9 cellular contexts compared by ENCODE assay signal in the genomic region with DNA sequence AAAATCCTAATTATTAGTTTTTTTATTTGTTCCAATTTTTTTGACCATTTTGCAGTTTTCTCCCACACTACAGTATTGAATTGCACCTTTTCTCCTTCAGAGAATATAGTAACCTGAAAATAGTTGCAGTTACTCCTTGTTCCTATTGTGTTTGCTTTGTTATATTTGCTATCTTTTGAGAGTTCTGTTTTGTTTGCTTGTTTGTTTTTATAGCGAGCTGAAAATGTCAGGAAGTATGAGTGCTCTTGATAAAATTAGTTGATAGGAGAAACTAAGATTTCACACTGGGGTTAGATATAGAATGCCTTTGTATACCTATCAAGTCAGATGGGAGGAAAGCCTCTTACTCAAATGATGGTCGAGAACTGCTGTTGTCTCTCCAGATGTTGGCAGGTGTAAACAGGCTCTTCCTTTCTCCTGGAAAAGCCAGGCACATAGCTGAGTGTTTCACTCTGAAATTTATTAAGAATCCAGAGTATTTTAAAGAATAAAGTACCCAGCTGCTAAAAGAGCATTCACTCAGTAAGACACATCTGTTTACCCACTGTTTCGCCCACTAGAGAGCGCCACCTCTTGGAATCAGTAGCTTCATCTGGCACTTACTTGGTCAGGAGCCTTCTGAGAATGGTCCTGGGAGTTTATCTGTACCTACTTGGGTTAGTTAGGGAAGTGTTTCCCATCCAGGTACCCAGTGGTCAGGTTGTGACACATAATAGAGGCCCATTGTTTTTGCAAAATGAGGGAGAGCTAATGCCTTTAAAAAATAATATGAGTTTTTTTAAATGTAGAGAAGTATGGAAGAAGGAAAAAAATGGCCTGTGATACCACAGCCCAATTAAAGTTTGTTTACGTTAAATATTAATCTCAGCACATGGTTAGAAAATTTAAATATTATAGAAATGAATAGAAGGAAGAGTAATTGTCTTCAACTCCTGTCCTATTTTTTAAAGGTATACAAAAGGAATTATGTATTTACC. TPM values are rescaled to one million over a fixed set of nuclear protein-coding genes. Genes with fewer than 3 reads are reported as not detected.
DNase-seq lines count a peak whose midpoint lies in the region; ATAC-seq, FAIRE-seq and TF ChIP-seq lines count a peak whose summit lies in the region.
"Had no signal": no experiment of that assay in that cellular context is flagged by ENCODE, and none has a peak within 500 bp of the region (broad histone marks: within the 10 kb centered on the region; RNA-seq: fewer than 3 reads in every experiment).

No MANE protein-coding gene starts in this region.

- 46% methylated on average over 5 of the region's 5 CpGs for WGBS in K562 (ENCODE audit: insufficient coverage, low coverage, missing lambda C conversion rate)

- H2AFZ ChIP-seq in K562 (ENCODE audit: low read depth, low read length) = no peak overlapping the region

- FAIRE-seq in K562 (lab: Jason Lieb, UNC) = peak; percentile 71

- H3K9me1 ChIP-seq in K562 (ENCODE audit: control insufficient read depth, insufficient read depth, low read length) = no peaks in the 10 kb centered on the region

- no peak overlapping the region for H3K27ac ChIP-seq in K562 (ENCODE audit: extremely low read depth, low read depth, low read length)
- H3K27ac ChIP-seq: tibial nerve had no signal

- TF ChIP-seq RAD21 in K562 (CRISPR knock-in tag; conservative IDR thresholded peaks at IDR 0.05 in 1 of 2, IDR thresholded peaks at IDR 0.05 in 1 of 2) = peak; percentile 46 to 57

- H3K4me1 ChIP-seq in K562 (replicated peaks in 1 of 2; ENCODE audit: control insufficient read depth in 2 of 2, insufficient read depth in 2 of 2, low read length in 2 of 2) (no peaks in the 10 kb centered on the region), mucosa of descending colon (ENCODE audit: low read depth) (no peaks in the 10 kb centered on the region)

- no peaks in the 10 kb centered on the region for H3K27me3 ChIP-seq in K562 (ENCODE audit: control insufficient read depth in 2 of 2, insufficient read depth in 2 of 2, low read length in 2 of 2)
- H3K27me3 ChIP-seq: tibial nerve had no signal

- no peaks in the 10 kb centered on the region for H3K79me2 ChIP-seq in K562 (ENCODE audit: control insufficient read depth, insufficient read depth, low read length)

- H3K4me3 ChIP-seq in HFF-Myc (replicated peaks; ENCODE audit: low read depth, low read length) (no peak overlapping the region), K562 (no peak overlapping the region), mucosa of descending colon (no peak overlapping the region)
- H3K4me3 ChIP-seq: tibial nerve had no signal

- CTCF ChIA-PET in GM10248 (lab: Yijun Ruan, JAX) = interaction anchor here (1.0 to 6.0 kb wide), 20 partner anchors 9 to 109 kb away, joined by 3 to 72 read pairs (median 6); a partner anchor contains a TSS
- CTCF ChIA-PET in K562 (lab: Yijun Ruan, JAX; ENCODE audit: low intra/inter-chr PET ratio) = interaction anchor here (0.5 kb wide), 1 partner anchor 545 kb away, joined by 3 read pairs; no protein-coding TSS in a partner anchor

- DNase-seq in AG08396 (ENCODE audit: low spot score) (peak; percentile 30), GM10248 (ENCODE audit: extremely low spot score) (no peak), HFF-Myc (ENCODE audit: extremely low read depth, low read depth) (no peak), NCI-H1105 treated with DMSO at 0.1 percent for 48 hours (lab: John Stamatoyannopoulos, UW) (peak; percentile 11), K562 (ENCODE audit: extremely low read depth in 1 of 4, low spot score in 3 of 4) (peak; percentile 25 to 62 (median 40)), mucosa of descending colon (peak in 2 of 3 donors; percentile 45 to 76), C1 segment of cervical spinal cord (lab: John Stamatoyannopoulos, UW) (no peak)

- BruUV-seq in K562 (replicated peaks; lab: Mats Ljungman, UMichigan) = no TSS peak

- no peaks in the 10 kb centered on the region for H4K20me1 ChIP-seq in K562 (replicated peaks; ENCODE audit: control insufficient read depth, insufficient read depth, low read length)

- in situ Hi-C loops in K562 (cut with MboI) = no loop called here

- H3K9me3 ChIP-seq in K562 (replicated peaks; ENCODE audit: control insufficient read depth, insufficient read depth, low read depth, low read length) = no peaks in the 10 kb centered on the region
- H3K9me3 ChIP-seq in mucosa of descending colon = no peaks in the 10 kb centered on the region
- H3K9me3 ChIP-seq: tibial nerve had no signal

- TF ChIP-seq CTCF in GM10248 (IDR thresholded peaks at IDR 0.05; ENCODE audit: control extremely low read depth, extremely low read depth, low read depth, missing control alignments) = peak; percentile 53
- peak; percentile 77 for TF ChIP-seq CTCF in HFF-Myc (IDR thresholded peaks at IDR 0.05; ENCODE audit: low read depth, low read length, missing control alignments)
- TF ChIP-seq CTCF in K562 (IDR thresholded peaks at IDR 0.05 in 2 of 3, conservative IDR thresholded peaks at IDR 0.05 in 1 of 3; ENCODE audit: insufficient read depth in 2 of 3, low read depth in 1 of 3, low read length in 3 of 3) = peak; percentile 56 to 69 (median 68)
- no peak for TF ChIP-seq CTCF in mucosa of descending colon (IDR thresholded peaks at IDR 0.05)

- H3K9ac ChIP-seq in K562 (ENCODE audit: insufficient read depth in 1 of 2, low read depth in 2 of 2, low read length in 2 of 2) = no peak overlapping the region

- intact Hi-C loops in K562 (cut with micrococcal nuclease) (no loop called here), mucosa of descending colon (cut with DNase I, micrococcal nuclease) (no loop called here)

- H3K4me2 ChIP-seq in K562 (ENCODE audit: insufficient read depth, low read length) = no peak overlapping the region

- ATAC-seq in K562 (peak; percentile 92), mucosa of descending colon (peak; percentile 74), GM21515 (IDR thresholded peaks at IDR 0.05; ENCODE audit: unreplicated experiment) (no peak)

- no peak for TF ChIP-seq POLR2A in K562 (conservative IDR thresholded peaks at IDR 0.05)

- H3K36me3 ChIP-seq in K562 (ENCODE audit: control insufficient read depth, insufficient read depth, low read length) = peaks cover 20% of the 10 kb centered on the region; the same call in 2 of the 3 replicates
- H3K36me3 ChIP-seq in mucosa of descending colon (ENCODE audit: low read depth) = no peaks in the 10 kb centered on the region

- POLR2A ChIA-PET in GM10248 (lab: Yijun Ruan, JAX) = no interaction called here
- POLR2A ChIA-PET in K562 (lab: Yijun Ruan, JAX) = interaction anchor here (0.6 to 1.3 kb wide), 6 partner anchors 11 to 276 kb away, joined by 3 read pairs; a partner anchor contains a TSS

- no peak for TF ChIP-seq EP300 in K562 (IDR thresholded peaks at IDR 0.05; ENCODE audit: low read length)

RNA-seq across cellular contexts. Expression of a gene that starts 11.2 kb away (rescaled TPM):
- total RNA-seq in K562 (2011; cell fraction: chromatin; rRNA removed; ENCODE audit: low replicate concordance) = 6.5 and 14.2 TPM in 2 replicates
- total RNA-seq in K562 (2011; cell fraction: nucleolus; rRNA removed) = 3.2 and 6.6 TPM in 2 replicates
- 4.0 and 7.6 TPM in 2 replicates for total RNA-seq in K562 (2011; cell fraction: nucleoplasm; rRNA removed)
- total RNA-seq in K562 (2014; rRNA removed) = 4.9 and 12.0 TPM in 2 replicates
- total RNA-seq in K562 (2014; rRNA removed; fragmentation: Illumina TruSeq; extraction: Trizol) = 16.3 and 22.2 TPM in 2 replicates
- total RNA-seq in K562 (2015; rRNA removed; fragmentation: Illumina TruSeq; extraction: Trizol) = 16.1 and 18.7 TPM in 2 replicates
- total RNA-seq in K562 (2021) = 28.5 and 31.8 TPM in 2 replicates
- 18.3 and 19.6 TPM in 2 replicates for polyA plus RNA-seq in K562 (2011; rRNA removed)
- 6.7 and 14.1 TPM in 2 replicates for polyA plus RNA-seq in K562 (2011; cell fraction: cytosol; rRNA removed)
- polyA plus RNA-seq in K562 (2011; cell fraction: nucleus; rRNA removed) = 7.0 and 8.7 TPM in 2 replicates
- polyA plus RNA-seq in K562 (2012) = 17.9 and 43.2 TPM in 2 replicates
- polyA plus RNA-seq in K562 (2014; fragmentation: Illumina TruSeq; extraction: Trizol) = 14.5 and 22.2 TPM in 2 replicates
- polyA plus RNA-seq in K562 (2014; fragmentation: Nextera tagmentation; extraction: Ambion mirVana) = 10 to 100 TPM; 15.7 to 20.5 TPM
- polyA plus RNA-seq in K562 (2014; rRNA removed) = 15.9 and 20.7 TPM in 2 replicates
- polyA minus RNA-seq in K562 (2011; rRNA and poly(A)+ RNA removed) = 14.7 and 21.6 TPM in 2 replicates
- polyA minus RNA-seq in K562 (2011; cell fraction: cytosol; rRNA and poly(A)+ RNA removed) = 11.6 and 19.5 TPM in 2 replicates
- polyA minus RNA-seq in K562 (2011; cell fraction: nucleus; rRNA and poly(A)+ RNA removed) = 13.5 and 17.3 TPM in 2 replicates
- total RNA-seq in mucosa of descending colon = 10 to 100 TPM; 32.6 to 49.6 (median 43.2) TPM

RNA-seq across cellular contexts. Expression of a gene that starts 14.1 kb away (rescaled TPM):
- total RNA-seq in K562 (2011; cell fraction: chromatin; rRNA removed; ENCODE audit: low replicate concordance) = not detected in 2 replicates
- not detected in 2 replicates for total RNA-seq in K562 (2011; cell fraction: nucleolus; rRNA removed)
- total RNA-seq in K562 (2011; cell fraction: nucleoplasm; rRNA removed) = not detected in 2 replicates
- total RNA-seq in K562 (2014; rRNA removed) (not detected in 2 replicates), K562 (2014; rRNA removed; fragmentation: Illumina TruSeq; extraction: Trizol) (not detected in 2 replicates), K562 (2015; rRNA removed; fragmentation: Illumina TruSeq; extraction: Trizol) (not detected in 2 replicates), K562 (2021) (not detected in 2 replicates), mucosa of descending colon (not detected)
- polyA plus RNA-seq in K562 (2011; rRNA removed) (not detected in 2 replicates), K562 (2014; fragmentation: Illumina TruSeq; extraction: Trizol) (0.06 TPM in 1 of 2 replicates, not detected in the other), K562 (2014; fragmentation: Nextera tagmentation; extraction: Ambion mirVana) (under 1 TPM in 1 of 2 experiments, not detected in 1; 0.08 TPM), K562 (2014; rRNA removed) (not detected in 2 replicates)
- not detected in 2 replicates for polyA plus RNA-seq in K562 (2011; cell fraction: cytosol; rRNA removed)
- not detected in 2 replicates for polyA plus RNA-seq in K562 (2011; cell fraction: nucleus; rRNA removed)
- polyA plus RNA-seq in K562 (2012) = 0.07 TPM in 2 replicates
- polyA minus RNA-seq in K562 (2011; rRNA and poly(A)+ RNA removed) = not detected in 2 replicates
- not detected in 2 replicates for polyA minus RNA-seq in K562 (2011; cell fraction: cytosol; rRNA and poly(A)+ RNA removed)
- not detected in 2 replicates for polyA minus RNA-seq in K562 (2011; cell fraction: nucleus; rRNA and poly(A)+ RNA removed)

RNA-seq across cellular contexts. Expression of a gene that starts 51.1 kb away (rescaled TPM):
- total RNA-seq in K562 (2011; cell fraction: chromatin; rRNA removed; ENCODE audit: low replicate concordance) = 0.02 and 0.07 TPM in 2 replicates
- total RNA-seq in K562 (2011; cell fraction: nucleolus; rRNA removed) = not detected in 2 replicates
- 0.07 TPM in 1 of 2 replicates, not detected in the other for total RNA-seq in K562 (2011; cell fraction: nucleoplasm; rRNA removed)
- total RNA-seq in K562 (2014; rRNA removed) = 0.09 and 0.16 TPM in 2 replicates
- total RNA-seq in K562 (2014; rRNA removed; fragmentation: Illumina TruSeq; extraction: Trizol) = 0.15 and 0.22 TPM in 2 replicates
- total RNA-seq in K562 (2015; rRNA removed; fragmentation: Illumina TruSeq; extraction: Trizol) = 0.29 and 0.34 TPM in 2 replicates
- 0.13 and 0.22 TPM in 2 replicates for total RNA-seq in K562 (2021)
- 0.01 and 0.03 TPM in 2 replicates for polyA plus RNA-seq in K562 (2011; rRNA removed)
- polyA plus RNA-seq in K562 (2011; cell fraction: cytosol; rRNA removed) = under 0.01 and 0.01 TPM in 2 replicates
- 0.04 TPM in 2 replicates for polyA plus RNA-seq in K562 (2011; cell fraction: nucleus; rRNA removed)
- 0.14 and 0.19 TPM in 2 replicates for polyA plus RNA-seq in K562 (2012)
- 0.09 and 0.10 TPM in 2 replicates for polyA plus RNA-seq in K562 (2014; fragmentation: Illumina TruSeq; extraction: Trizol)
- polyA plus RNA-seq in K562 (2014; fragmentation: Nextera tagmentation; extraction: Ambion mirVana) = under 1 TPM; 0.03 to 0.07 TPM
- polyA plus RNA-seq in K562 (2014; rRNA removed) = 0.05 and 0.11 TPM in 2 replicates
- 0.04 and 0.12 TPM in 2 replicates for polyA minus RNA-seq in K562 (2011; rRNA and poly(A)+ RNA removed)
- 0.09 TPM in 1 of 2 replicates, not detected in the other for polyA minus RNA-seq in K562 (2011; cell fraction: cytosol; rRNA and poly(A)+ RNA removed)
- polyA minus RNA-seq in K562 (2011; cell fraction: nucleus; rRNA and poly(A)+ RNA removed) = under 0.01 and 0.11 TPM in 2 replicates
- 10 to 100 TPM in 2 of 3 donors, 1 to 10 TPM in 1; 8.0 to 25.8 (median 23.2) TPM for total RNA-seq in mucosa of descending colon

Comparison
In these comparisons a context has a peak if more than half of its experiments do, and no peak if none do; other contexts are left out.
1. DNase-seq: peak in AG08396 (single experiment), NCI-H1105 treated with DMSO at 0.1 percent for 48 hours (single experiment), K562 (4 of 4) and mucosa of descending colon (2 of 3); none in GM10248 (single experiment), HFF-Myc (single experiment) and C1 segment of cervical spinal cord (0 of 14).
2. RNA of a gene that starts 51.1 kb away (total RNA-seq): 8.0 to 25.8 TPM in mucosa of descending colon; 0.02 to 0.34 TPM in K562; every median in the first group is over 4 times any median in the second.